In genomic region chr5:127924606-127925005, GRCh38 we compare ENCODE assay signal across 28 cellular contexts.
DNase-seq lines count a peak whose midpoint lies in the region; ATAC-seq and TF ChIP-seq lines count a peak whose summit lies in the region.
"Had no signal": no experiment of that assay in that cellular context is flagged by ENCODE, and none has a peak within 500 bp of the region (broad histone marks: within the 10 kb centered on the region; RNA-seq: fewer than 3 reads in every experiment).

No MANE protein-coding gene starts in this region.

- H3K36me3 ChIP-seq in left lung, result no peaks in the 10 kb centered on the region
- H3K36me3 ChIP-seq: BLaER1 treated with 17β-estradiol and CSF1 and Interleukin-3, amounts not matched to agents 10 nM and 100 nM; esophagus squamous epithelium; heart left ventricle; uterus had no signal

- no peaks in the 10 kb centered on the region for H3K9me3 ChIP-seq in left lung
- H3K9me3 ChIP-seq: BLaER1 treated with 17β-estradiol and CSF1 and Interleukin-3, amounts not matched to agents 10 nM and 100 nM; esophagus squamous epithelium; heart left ventricle; psoas muscle; uterus had no signal

- ATAC-seq in left lung (peak; percentile 71), left cardiac atrium (no peak), HG03439 (IDR thresholded peaks at IDR 0.05; ENCODE audit: unreplicated experiment) (no peak)
- ATAC-seq: activated CD8-positive, alpha-beta T cell treated with anti-CD3 and anti-CD28 coated beads, Interleukin-2, amount 10 ng/mL, durations not matched to agents 7 days and 5 days; activated naive CD4-positive, alpha-beta T cell treated with anti-CD3 and anti-CD28 coated beads, Interleukin-2, amount 50 U/mL, for 72 hours; heart left ventricle; naive thymus-derived CD4-positive, alpha-beta T cell; psoas muscle; sciatic nerve; stimulated activated naive CD8-positive, alpha-beta T cell treated with anti-CD3 and anti-CD28 coated beads, Interleukin-15, amount 100 ng/mL, for 72 hours had no signal

- H3K27me3 ChIP-seq in left lung, result no peaks in the 10 kb centered on the region
- H3K27me3 ChIP-seq: BLaER1 treated with 17β-estradiol and CSF1 and Interleukin-3, amounts not matched to agents 10 nM and 100 nM; dorsolateral prefrontal cortex; esophagus squamous epithelium; foreskin keratinocyte; heart left ventricle; uterus had no signal

- H3K4me1 ChIP-seq in left lung, result peaks cover 0 to 6% of the 10 kb centered on the region in 2 donors
- H3K4me1 ChIP-seq: BLaER1 treated with 17β-estradiol and CSF1 and Interleukin-3, amounts not matched to agents 10 nM and 100 nM; heart left ventricle; psoas muscle; uterus had no signal

- no peak overlapping the region for H3K27ac ChIP-seq in left lung
- H3K27ac ChIP-seq: BLaER1 treated with 17β-estradiol and CSF1 and Interleukin-3, amounts not matched to agents 10 nM and 100 nM; dorsolateral prefrontal cortex; esophagus squamous epithelium; heart left ventricle; psoas muscle; uterus had no signal

- no peak overlapping the region for H3K4me3 ChIP-seq in left lung
- H3K4me3 ChIP-seq: BLaER1 treated with 17β-estradiol and CSF1 and Interleukin-3, amounts not matched to agents 10 nM and 100 nM; dorsolateral prefrontal cortex; esophagus squamous epithelium; heart left ventricle; psoas muscle; uterus had no signal

- DNase-seq in DMS153 treated with DMSO at 0.1 percent for 48 hours (lab: John Stamatoyannopoulos, UW; ENCODE audit: unreplicated experiment) (peak; percentile 34), NCI-H1417 (lab: John Stamatoyannopoulos, UW) (peak; percentile 8 to 59 (median 34)), NCI-H526 treated with DMSO at 0.1 percent for 48 hours (lab: John Stamatoyannopoulos, UW) (peak; percentile 13), left lung (no peak), left cardiac atrium (no peak), NCI-H2196 treated with DMSO at 0.1 percent for 48 hours (lab: John Stamatoyannopoulos, UW; ENCODE audit: unreplicated experiment) (no peak)
- DNase-seq: activated CD8-positive, alpha-beta T cell treated with anti-CD3 and anti-CD28 coated beads, Interleukin-2, amount 10 ng/mL, durations not matched to agents 7 days and 5 days; DND-41; dorsolateral prefrontal cortex; esophagus squamous epithelium; foreskin keratinocyte; GF-D8; heart left ventricle; islet precursor cell; MV-4-11; naive thymus-derived CD4-positive, alpha-beta T cell; NCI-H2107; NCI-H524 treated with DMSO at 0.1 percent for 48 hours; nucleus accumbens; psoas muscle; SHP77 treated with DMSO at 0.1 percent for 48 hours; stimulated activated CD4-positive, alpha-beta T cell treated with anti-CD3 and anti-CD28 coated beads, Interleukin-2, amount 100 ng/mL, for 48 hours; stimulated activated naive CD8-positive, alpha-beta T cell treated with anti-CD3 and anti-CD28 coated beads, Interleukin-15, amount 100 ng/mL, for 72 hours; uterus had no signal

- no peak for TF ChIP-seq CTCF in left lung (IDR thresholded peaks at IDR 0.05)

- intact Hi-C loops in left lung (cut with DNase I) (no loop called here), left cardiac atrium (cut with DNase I) (no loop called here)

Comparison
In these comparisons a context has a peak if more than half of its experiments do, and no peak if none do; other contexts are left out.
1. DNase-seq: peak in DMS153 treated with DMSO at 0.1 percent for 48 hours (single experiment), NCI-H1417 (3 of 3) and NCI-H526 treated with DMSO at 0.1 percent for 48 hours (single experiment); none in left lung (0 of 2), left cardiac atrium (single experiment) and NCI-H2196 treated with DMSO at 0.1 percent for 48 hours (single experiment).